In the genomic region with DNA sequence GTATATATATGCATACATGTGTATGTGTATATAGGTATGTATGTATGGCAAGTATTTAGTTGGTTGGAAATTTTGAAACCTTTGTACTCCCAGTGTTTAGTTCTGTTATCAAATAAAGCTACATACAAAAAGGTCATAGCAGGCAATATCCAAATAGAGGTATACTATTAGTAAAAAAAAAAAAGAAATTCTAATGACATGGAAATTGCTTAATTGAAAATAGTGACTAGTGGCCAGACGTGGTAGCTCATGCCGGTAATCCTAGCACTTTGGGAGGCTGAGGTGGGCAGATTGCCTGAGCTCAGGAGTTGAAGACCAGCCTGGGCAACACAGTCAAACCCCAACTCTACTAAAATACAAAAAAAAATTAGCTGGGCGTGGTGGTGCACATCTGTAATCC, we compare ENCODE assay signal across 22 cellular contexts.
"Had no signal": no experiment of that assay in that cellular context is flagged by ENCODE, and none has a peak within 500 bp of the region (broad histone marks: within the 10 kb centered on the region; RNA-seq: fewer than 3 reads in every experiment).

No MANE protein-coding gene starts in this region.

- H3K4me3 ChIP-seq: esophagus squamous epithelium, gastroesophageal sphincter, left ventricle myocardium inferior, lower lobe of right lung, right lobe of liver, suprapubic skin, thyroid gland, upper lobe of left lung, uterus had no signal

- H3K4me1 ChIP-seq: esophagus squamous epithelium, gastroesophageal sphincter, left ventricle myocardium inferior, lower lobe of right lung, right lobe of liver, suprapubic skin, thyroid gland, upper lobe of left lung, uterus had no signal

- H3K9me3 Mint-ChIP-seq: stimulated activated effector memory CD8-positive, alpha-beta T cell treated with anti-CD3 and anti-CD28 coated beads, Interleukin-12 subunit alpha, Interleukin-12 subunit beta, amount 100 ng/mL, for 72 hours had no signal

- H3K36me3 Mint-ChIP-seq: naive B cell; stimulated activated effector memory CD8-positive, alpha-beta T cell treated with anti-CD3 and anti-CD28 coated beads, Interleukin-12 subunit alpha, Interleukin-12 subunit beta, amount 100 ng/mL, for 72 hours had no signal

- H3K36me3 ChIP-seq: esophagus squamous epithelium, gastroesophageal sphincter, left ventricle myocardium inferior, lower lobe of right lung, neutrophil, right lobe of liver, suprapubic skin, thyroid gland, upper lobe of left lung, uterus had no signal

- H3K4me3 Mint-ChIP-seq: memory B cell; naive B cell; nephron; stimulated activated effector memory CD8-positive, alpha-beta T cell treated with anti-CD3 and anti-CD28 coated beads, Interleukin-12 subunit alpha, Interleukin-12 subunit beta, amount 100 ng/mL, for 72 hours had no signal

- H3K27me3 ChIP-seq: esophagus squamous epithelium, gastroesophageal sphincter, neutrophil, right lobe of liver, suprapubic skin, thyroid gland, upper lobe of left lung, uterus had no signal

- H3K4me1 Mint-ChIP-seq: memory B cell; naive B cell; nephron; stimulated activated effector memory CD8-positive, alpha-beta T cell treated with anti-CD3 and anti-CD28 coated beads, Interleukin-12 subunit alpha, Interleukin-12 subunit beta, amount 100 ng/mL, for 72 hours had no signal

- DNase-seq: effector memory CD4-positive, alpha-beta T cell; esophagus squamous epithelium; foreskin fibroblast; kidney; left cardiac atrium; left ventricle myocardium inferior; lower lobe of right lung; naive B cell; posterior cingulate gyrus; right lobe of liver; stimulated activated CD4-positive, alpha-beta T cell treated with anti-CD3 and anti-CD28 coated beads, Interleukin-4, amount 100 ng/mL, for 1 hour; stimulated activated CD8-positive, alpha-beta memory T cell treated with anti-CD3 and anti-CD28 coated beads, Interleukin-4, amount 100 ng/mL, for 48 hours; stimulated activated naive CD8-positive, alpha-beta T cell treated with anti-CD3 and anti-CD28 coated beads, Interleukin-15, Interleukin-2, amounts not matched to agents 100 U/mL and 50 U/mL, for 24 hours; thyroid gland; upper lobe of left lung; uterus had no signal

- H3K9me3 ChIP-seq: esophagus squamous epithelium, gastroesophageal sphincter, left ventricle myocardium inferior, lower lobe of right lung, neutrophil, right lobe of liver, suprapubic skin, thyroid gland, upper lobe of left lung, uterus had no signal

- H3K27ac Mint-ChIP-seq: memory B cell; naive B cell; nephron; stimulated activated effector memory CD8-positive, alpha-beta T cell treated with anti-CD3 and anti-CD28 coated beads, Interleukin-12 subunit alpha, Interleukin-12 subunit beta, amount 100 ng/mL, for 72 hours had no signal

- ATAC-seq: gastroesophageal sphincter; left cardiac atrium; lower lobe of right lung; right lobe of liver; stimulated activated effector memory CD8-positive, alpha-beta T cell treated with anti-CD3 and anti-CD28 coated beads, Interleukin-12 subunit alpha, Interleukin-12 subunit beta, amount 100 ng/mL, for 72 hours; stimulated activated naive CD8-positive, alpha-beta T cell treated with anti-CD3 and anti-CD28 coated beads, Interleukin-15, Interleukin-2, amounts not matched to agents 100 U/mL and 50 U/mL, for 24 hours had no signal
